8 cellular contexts compared by ENCODE assay signal in genomic region chr7:867001-867405, GRCh38. TPM values are rescaled to one million over a fixed set of nuclear protein-coding genes. Genes with fewer than 3 reads are reported as not detected.
A peak's percentile ranks its signal among the peaks of the same experiment; 100 is the strongest.
DNase-seq lines count a peak whose midpoint lies in the region; ATAC-seq and TF ChIP-seq lines count a peak whose summit lies in the region.

No MANE protein-coding gene starts in this region.

- no peaks in the 10 kb centered on the region for H3K9me3 ChIP-seq in skeletal muscle tissue (ENCODE audit: control insufficient read depth in 3 of 3, low read length in 3 of 3)

- H3K9ac ChIP-seq in skeletal muscle tissue (ENCODE audit: low read depth in 1 of 3, low read length in 3 of 3) = peak overlapping the region in 1 of 3 donors; percentile 64

- H3K4me1 Mint-ChIP-seq in MCF 10A (ENCODE audit: insufficient read depth, unreplicated experiment) = peaks cover 7% of the 10 kb centered on the region
- no peaks in the 10 kb centered on the region for H3K4me1 Mint-ChIP-seq in activated CD8-positive, alpha-beta T cell treated with anti-CD3 and anti-CD28 coated beads, Interleukin-2, amount 10 ng/mL, durations not matched to agents 7 days and 5 days (ENCODE audit: low read depth)
- peaks cover 8% of the 10 kb centered on the region for H3K4me1 Mint-ChIP-seq in activated CD8-positive, alpha-beta T cell treated with anti-CD3 and anti-CD28 coated beads for 36 hours (ENCODE audit: low read depth)

- TF ChIP-seq CTCF in MCF 10A (IDR thresholded peaks at IDR 0.05; ENCODE audit: unreplicated experiment) = no peak
- no peak for TF ChIP-seq CTCF in activated CD8-positive, alpha-beta T cell treated with anti-CD3 and anti-CD28 coated beads for 36 hours (IDR thresholded peaks at IDR 0.05)

- peak overlapping the region; percentile 89 for H3K27ac Mint-ChIP-seq in MCF 10A (ENCODE audit: low read depth, unreplicated experiment)
- H3K27ac Mint-ChIP-seq in activated CD8-positive, alpha-beta T cell treated with anti-CD3 and anti-CD28 coated beads, Interleukin-2, amount 10 ng/mL, durations not matched to agents 7 days and 5 days = no peak overlapping the region
- no peak overlapping the region for H3K27ac Mint-ChIP-seq in activated CD8-positive, alpha-beta T cell treated with anti-CD3 and anti-CD28 coated beads for 36 hours

- CTCF ChIA-PET in MCF 10A (lab: Yijun Ruan, JAX) = interaction anchor here (0.7 to 1.9 kb wide), 8 partner anchors 9 to 561 kb away, joined by 3 to 6 read pairs (median 4); partner anchors contain the start of gene GET4
- CTCF ChIA-PET in activated CD8-positive, alpha-beta T cell treated with anti-CD3 and anti-CD28 coated beads, Interleukin-2, amount 10 ng/mL, durations not matched to agents 7 days and 5 days (lab: Charles Lee) = no interaction called here
- CTCF ChIA-PET in activated CD8-positive, alpha-beta T cell treated with anti-CD3 and anti-CD28 coated beads for 36 hours (lab: Charles Lee) = no interaction called here

- peaks cover 52 to 73% (median 61%) of the 10 kb centered on the region in 3 donors for H3K36me3 ChIP-seq in skeletal muscle tissue (ENCODE audit: control insufficient read depth in 3 of 3, insufficient read depth in 3 of 3, low read length in 3 of 3)

- DNase-seq in G401 (ENCODE audit: low spot score) = peak; percentile 89
- DNase-seq in MCF 10A (ENCODE audit: unreplicated experiment) = no peak
- peak; percentile 91 for DNase-seq in iris pigment epithelial cell (ENCODE audit: low read depth)
- DNase-seq in activated CD8-positive, alpha-beta T cell treated with anti-CD3 and anti-CD28 coated beads, Interleukin-2, amount 10 ng/mL, durations not matched to agents 7 days and 5 days = no peak
- no peak for DNase-seq in activated CD8-positive, alpha-beta T cell treated with anti-CD3 and anti-CD28 coated beads for 36 hours

- ATAC-seq in activated CD8-positive, alpha-beta T cell treated with anti-CD3 and anti-CD28 coated beads, Interleukin-2, amount 10 ng/mL, durations not matched to agents 7 days and 5 days = no peak
- ATAC-seq in GM18870 (IDR thresholded peaks at IDR 0.05; ENCODE audit: unreplicated experiment) = no peak
- ATAC-seq in activated CD8-positive, alpha-beta T cell treated with anti-CD3 and anti-CD28 coated beads for 36 hours = no peak
- ATAC-seq in HG02884 (IDR thresholded peaks at IDR 0.05; ENCODE audit: unreplicated experiment) = no peak

- H3K9me3 Mint-ChIP-seq in MCF 10A (ENCODE audit: unreplicated experiment) = no peaks in the 10 kb centered on the region
- no peaks in the 10 kb centered on the region for H3K9me3 Mint-ChIP-seq in activated CD8-positive, alpha-beta T cell treated with anti-CD3 and anti-CD28 coated beads, Interleukin-2, amount 10 ng/mL, durations not matched to agents 7 days and 5 days (ENCODE audit: insufficient read depth)
- H3K9me3 Mint-ChIP-seq in activated CD8-positive, alpha-beta T cell treated with anti-CD3 and anti-CD28 coated beads for 36 hours = no peaks in the 10 kb centered on the region

- POLR2A ChIA-PET in MCF 10A (lab: Yijun Ruan, JAX) = interaction anchor here (0.9 to 1.8 kb wide), 10 partner anchors 9 to 99 kb away, joined by 3 to 22 read pairs (median 6); partner anchors contain the start of genes GET4 and SUN1
- POLR2A ChIA-PET in activated CD8-positive, alpha-beta T cell treated with anti-CD3 and anti-CD28 coated beads, Interleukin-2, amount 10 ng/mL, durations not matched to agents 7 days and 5 days (lab: Charles Lee) = interaction anchor here (0.6 kb wide), 1 partner anchor 9 kb away, joined by 5 read pairs; no protein-coding TSS in a partner anchor
- POLR2A ChIA-PET in activated CD8-positive, alpha-beta T cell treated with anti-CD3 and anti-CD28 coated beads for 36 hours (lab: Charles Lee) = interaction anchor here (0.7 kb wide), 1 partner anchor 369 kb away, joined by 3 read pairs; no protein-coding TSS in a partner anchor

- BruUV-seq in MCF 10A (replicated peaks; lab: Mats Ljungman, UMichigan) = no TSS peak

- H3K4me1 ChIP-seq in skeletal muscle tissue (ENCODE audit: control insufficient read depth in 3 of 3, insufficient read depth in 3 of 3, low read length in 3 of 3) = peaks cover 12 to 17% (median 15%) of the 10 kb centered on the region in 3 donors

- no peaks in the 10 kb centered on the region for H3K27me3 ChIP-seq in skeletal muscle tissue (ENCODE audit: control insufficient read depth in 3 of 3, insufficient read depth in 3 of 3, low read length in 3 of 3)

- H3K27me3 Mint-ChIP-seq in MCF 10A (ENCODE audit: insufficient read depth, unreplicated experiment) = no peaks in the 10 kb centered on the region
- H3K27me3 Mint-ChIP-seq in activated CD8-positive, alpha-beta T cell treated with anti-CD3 and anti-CD28 coated beads, Interleukin-2, amount 10 ng/mL, durations not matched to agents 7 days and 5 days (ENCODE audit: low read depth) = no peaks in the 10 kb centered on the region
- H3K27me3 Mint-ChIP-seq in activated CD8-positive, alpha-beta T cell treated with anti-CD3 and anti-CD28 coated beads for 36 hours = no peaks in the 10 kb centered on the region

- intact Hi-C loops in MCF 10A (cut with micrococcal nuclease) = loop anchor here (1.0 to 2.0 kb wide), 3 partner anchors 31 to 81 kb away; no protein-coding TSS in a partner anchor
- intact Hi-C loops in activated CD8-positive, alpha-beta T cell treated with anti-CD3 and anti-CD28 coated beads for 36 hours (cut with micrococcal nuclease) = no loop called here

- peak overlapping the region; percentile 22 for H3K4me3 Mint-ChIP-seq in MCF 10A (ENCODE audit: unreplicated experiment)
- no peak overlapping the region for H3K4me3 Mint-ChIP-seq in activated CD8-positive, alpha-beta T cell treated with anti-CD3 and anti-CD28 coated beads, Interleukin-2, amount 10 ng/mL, durations not matched to agents 7 days and 5 days
- no peak overlapping the region for H3K4me3 Mint-ChIP-seq in activated CD8-positive, alpha-beta T cell treated with anti-CD3 and anti-CD28 coated beads for 36 hours

- peak overlapping the region in 1 of 3 donors; percentile 29 for H3K4me3 ChIP-seq in skeletal muscle tissue (ENCODE audit: low read length in 3 of 3)

- in situ Hi-C loops in G401 (cut with HindIII; ENCODE audit: low sequenced_read_pairs) = no loop called here

- H3K36me3 Mint-ChIP-seq in MCF 10A (ENCODE audit: insufficient read depth, unreplicated experiment) = peaks cover 76% of the 10 kb centered on the region
- peaks cover 26% of the 10 kb centered on the region for H3K36me3 Mint-ChIP-seq in activated CD8-positive, alpha-beta T cell treated with anti-CD3 and anti-CD28 coated beads, Interleukin-2, amount 10 ng/mL, durations not matched to agents 7 days and 5 days (ENCODE audit: low read depth)
- peaks cover 26% of the 10 kb centered on the region for H3K36me3 Mint-ChIP-seq in activated CD8-positive, alpha-beta T cell treated with anti-CD3 and anti-CD28 coated beads for 36 hours (ENCODE audit: low read depth)

- peak overlapping the region; percentile 66 for H3K27ac ChIP-seq in skeletal muscle tissue (ENCODE audit: low read depth, low read length)

RNA-seq across cellular contexts. Expression of gene GET4, which starts 9.4 kb away (rescaled TPM):
- total RNA-seq in G401 (2014; rRNA removed; shearing (Covaris generic)) = 98.5 and 102 TPM in 2 replicates
- 32.6 and 43.9 TPM in 2 replicates for total RNA-seq in MCF 10A (2022)
- total RNA-seq in skeletal muscle tissue = 25.1 TPM
- total RNA-seq in activated CD8-positive, alpha-beta T cell treated with anti-CD3 and anti-CD28 coated beads, Interleukin-2, amount 10 ng/mL, durations not matched to agents 7 days and 5 days = 10 to 100 TPM; 32.2 to 38.3 TPM
- 10 to 100 TPM; 20.6 to 31.9 TPM for total RNA-seq in activated CD8-positive, alpha-beta T cell treated with anti-CD3 and anti-CD28 coated beads for 36 hours

RNA-seq across cellular contexts. Expression of gene SUN1, which starts 34.7 kb away (rescaled TPM):
- total RNA-seq in G401 (2014; rRNA removed; shearing (Covaris generic)) = 55.9 and 107 TPM in 2 replicates
- total RNA-seq in MCF 10A (2022) = 126 and 132 TPM in 2 replicates
- total RNA-seq in skeletal muscle tissue = 180 TPM
- total RNA-seq in activated CD8-positive, alpha-beta T cell treated with anti-CD3 and anti-CD28 coated beads, Interleukin-2, amount 10 ng/mL, durations not matched to agents 7 days and 5 days = 10 to 100 TPM; 38.4 to 39.7 TPM
- total RNA-seq in activated CD8-positive, alpha-beta T cell treated with anti-CD3 and anti-CD28 coated beads for 36 hours = 10 to 100 TPM; 71.3 to 71.6 TPM

Comparison
In these comparisons a context has a peak if more than half of its experiments do, and no peak if none do; other contexts are left out.
1. DNase-seq: peak in G401 (single experiment) and iris pigment epithelial cell (single experiment); none in MCF 10A (single experiment), activated CD8-positive, alpha-beta T cell treated with anti-CD3 and anti-CD28 coated beads, Interleukin-2, amount 10 ng/mL, durations not matched to agents 7 days and 5 days (single experiment) and activated CD8-positive, alpha-beta T cell treated with anti-CD3 and anti-CD28 coated beads for 36 hours (single experiment).